ENCODE assay signal across 8 cellular contexts in genomic region chr14:34872822-34873590, GRCh38. TPM values are rescaled to one million over a fixed set of nuclear protein-coding genes. Genes with fewer than 3 reads are reported as not detected.
DNase-seq lines count a peak whose midpoint lies in the region.

No MANE protein-coding gene starts in this region.

- 2 to 3% (median 2%) methylated on average over 19 of the region's 19 CpGs for WGBS in adipose tissue, 3 donors

- peak overlapping the region; percentile 100 for H3K27ac Mint-ChIP-seq in activated CD4-positive, alpha-beta T cell treated with anti-CD3 and anti-CD28 coated beads, Interleukin-2, amount 10 ng/mL, durations not matched to agents 24 days and 14 days
- H3K27ac Mint-ChIP-seq in immature natural killer cell, result peak overlapping the region; percentile 96 to 100 (median 98)

- intact Hi-C loops in activated CD4-positive, alpha-beta T cell treated with anti-CD3 and anti-CD28 coated beads, Interleukin-2, amount 10 ng/mL, durations not matched to agents 24 days and 14 days (cut with micrococcal nuclease), result loop anchor here (1.0 to 10.0 kb wide), 10 partner anchors 14 to 531 kb away; partner anchors contain the start of genes CFL2, FAM177A1, NFKBIA and PRORP

- peak overlapping the region; percentile 96 for H3K4me3 Mint-ChIP-seq in activated CD4-positive, alpha-beta T cell treated with anti-CD3 and anti-CD28 coated beads, Interleukin-2, amount 10 ng/mL, durations not matched to agents 24 days and 14 days
- H3K4me3 Mint-ChIP-seq in immature natural killer cell, result peak overlapping the region; percentile 94 to 99 (median 97)

- peak overlapping the region; percentile 10 for H3K27ac ChIP-seq in adipose tissue (ENCODE audit: low read depth, low read length)

- H3K36me3 Mint-ChIP-seq in activated CD4-positive, alpha-beta T cell treated with anti-CD3 and anti-CD28 coated beads, Interleukin-2, amount 10 ng/mL, durations not matched to agents 24 days and 14 days (ENCODE audit: low read depth), result peaks cover 37% of the 10 kb centered on the region
- no peaks in the 10 kb centered on the region for H3K36me3 Mint-ChIP-seq in immature natural killer cell

- peaks cover 35% of the 10 kb centered on the region for H3K4me1 Mint-ChIP-seq in activated CD4-positive, alpha-beta T cell treated with anti-CD3 and anti-CD28 coated beads, Interleukin-2, amount 10 ng/mL, durations not matched to agents 24 days and 14 days
- peaks cover 45 to 65% of the 10 kb centered on the region in 2 donors for H3K4me1 Mint-ChIP-seq in immature natural killer cell

- no peaks in the 10 kb centered on the region for H3K9me3 Mint-ChIP-seq in activated CD4-positive, alpha-beta T cell treated with anti-CD3 and anti-CD28 coated beads, Interleukin-2, amount 10 ng/mL, durations not matched to agents 24 days and 14 days
- no peaks in the 10 kb centered on the region for H3K9me3 Mint-ChIP-seq in immature natural killer cell

- no peaks in the 10 kb centered on the region for H3K27me3 Mint-ChIP-seq in activated CD4-positive, alpha-beta T cell treated with anti-CD3 and anti-CD28 coated beads, Interleukin-2, amount 10 ng/mL, durations not matched to agents 24 days and 14 days
- peaks cover 13 to 26% (median 16%) of the 10 kb centered on the region in 3 donors for H3K27me3 Mint-ChIP-seq in immature natural killer cell (ENCODE audit: low read depth in 3 of 3)

- no peak for DNase-seq in activated CD4-positive, alpha-beta T cell treated with anti-CD3 and anti-CD28 coated beads, Interleukin-2, amount 10 ng/mL, durations not matched to agents 24 days and 14 days
- DNase-seq in activated CD4-positive, alpha-beta T cell treated with anti-CD3 and anti-CD28 coated beads for 4 hours, result no peak
- DNase-seq in HCEC 1CT (peak; percentile 60), NCI-H187 (lab: John Stamatoyannopoulos, UW) (peak; percentile 75), immature natural killer cell (no peak), Ammon's horn (ENCODE audit: low spot score) (no peak)
- DNase-seq in stimulated activated naive CD4-positive, alpha-beta T cell treated with Interleukin-2 at 50 U/mL for 16 hours (lab: John Stamatoyannopoulos, UW), result peak; percentile 38

RNA-seq across cellular contexts. Expression of gene BAZ1A, which starts 2.2 kb away (rescaled TPM):
- 89.7 TPM in 2 replicates for total RNA-seq in activated CD4-positive, alpha-beta T cell treated with anti-CD3 and anti-CD28 coated beads, Interleukin-2, amount 10 ng/mL, durations not matched to agents 24 days and 14 days
- 10 to 100 TPM in 2 of 3 donors, 1 to 10 TPM in 1; 5.9 to 27.2 (median 24.3) TPM for polyA plus RNA-seq in adipose tissue
- polyA plus RNA-seq in immature natural killer cell, result 10 to 100 TPM in 1 of 3 donors, 1 to 10 TPM in 2; 4.0 to 17.6 (median 8.3) TPM

Comparison
In these comparisons a context has a peak if more than half of its experiments do, and no peak if none do; other contexts are left out.
1. DNase-seq: peak in HCEC 1CT (single experiment), NCI-H187 (2 of 2) and stimulated activated naive CD4-positive, alpha-beta T cell treated with Interleukin-2 at 50 U/mL for 16 hours (single experiment); none in activated CD4-positive, alpha-beta T cell treated with anti-CD3 and anti-CD28 coated beads, Interleukin-2, amount 10 ng/mL, durations not matched to agents 24 days and 14 days (single experiment), activated CD4-positive, alpha-beta T cell treated with anti-CD3 and anti-CD28 coated beads for 4 hours (0 of 2), immature natural killer cell (0 of 3) and Ammon's horn (single experiment).